In genomic region chr3:149288655-149289054, GRCh38 we compare ENCODE assay signal across 1 cellular context.
TF ChIP-seq lines count a peak whose summit lies in the region.

No MANE protein-coding gene starts in this region.

TF ChIP-seq in HCT116, 20 proteins besides CTCF, POLR2A, EP300 and RAD21 (continued from another document):
- TF ChIP-seq TCF7L2 (IDR thresholded peaks at IDR 0.05; ENCODE audit: borderline replicate concordance, extremely low read depth, insufficient read depth, insufficient read length): no peak
- no peak for TF ChIP-seq EZH2 (IDR thresholded peaks at IDR 0.05)
- TF ChIP-seq CEBPB (IDR thresholded peaks at IDR 0.05; ENCODE audit: low read depth): no peak
- no peak for TF ChIP-seq EGR1 (IDR thresholded peaks at IDR 0.05; ENCODE audit: low read depth)
- no peak for TF ChIP-seq FOSL1 (IDR thresholded peaks at IDR 0.05; ENCODE audit: low read depth)
- no peak for TF ChIP-seq SRF (IDR thresholded peaks at IDR 0.05; ENCODE audit: low read depth)
- TF ChIP-seq MAX (IDR thresholded peaks at IDR 0.05): no peak
- no peak for TF ChIP-seq ELF1 (IDR thresholded peaks at IDR 0.05; ENCODE audit: borderline replicate concordance, low read depth)
- no peak for TF ChIP-seq ZBTB33 (IDR thresholded peaks at IDR 0.05; ENCODE audit: extremely low read depth, insufficient replicate concordance, low read length)
- TF ChIP-seq REST (IDR thresholded peaks at IDR 0.05; ENCODE audit: low read depth): no peak
- no peak for TF ChIP-seq CBX3 (IDR thresholded peaks at IDR 0.05; ENCODE audit: low read depth)
- TF ChIP-seq EZH2phosphoT487 (IDR thresholded peaks at IDR 0.05; ENCODE audit: borderline replicate concordance): no peak
- no peak for TF ChIP-seq YY1 (IDR thresholded peaks at IDR 0.05; ENCODE audit: extremely low read depth, insufficient replicate concordance, low read depth, low read length)
- TF ChIP-seq ZFX (IDR thresholded peaks at IDR 0.05): no peak
- TF ChIP-seq JUND (IDR thresholded peaks at IDR 0.05): no peak
